In genomic region chr7:92691578-92691977, GRCh38 we compare ENCODE assay signal across 8 cellular contexts.
DNase-seq lines count a peak whose midpoint lies in the region; ATAC-seq and TF ChIP-seq lines count a peak whose summit lies in the region.

No MANE protein-coding gene starts in this region.

- peaks cover 84% of the 10 kb centered on the region for H3K36me3 Mint-ChIP-seq in stimulated activated effector memory CD8-positive, alpha-beta T cell treated with anti-CD3 and anti-CD28 coated beads, Interleukin-12 subunit alpha, Interleukin-12 subunit beta, amount 100 ng/mL, for 72 hours

- peak; percentile 71 for TF ChIP-seq CTCF in AG10803 (conservative IDR thresholded peaks at IDR 0.05; ENCODE audit: low read length)
- TF ChIP-seq CTCF in GM12873 (IDR thresholded peaks at IDR 0.05; ENCODE audit: insufficient read depth, low read depth, low read length, missing control alignments): peak; percentile 45
- peak; percentile 2; the same call in 1 of the 2 replicates for TF ChIP-seq CTCF in WI38 (IDR thresholded peaks at IDR 0.05; ENCODE audit: low read depth, low read length)
- peak; percentile 43 to 60 (median 51) for TF ChIP-seq CTCF in gastroesophageal sphincter (IDR thresholded peaks at IDR 0.05)

- WGBS in gastroesophageal sphincter (ENCODE audit: low coverage in 1 of 2), 2 donors: 36% methylated on average over 2 of the region's 2 CpGs

- H3K4me1 Mint-ChIP-seq in stimulated activated effector memory CD8-positive, alpha-beta T cell treated with anti-CD3 and anti-CD28 coated beads, Interleukin-12 subunit alpha, Interleukin-12 subunit beta, amount 100 ng/mL, for 72 hours: peaks cover 59% of the 10 kb centered on the region

- H3K4me1 ChIP-seq in gastroesophageal sphincter: peaks cover 0 to 39% (median 5%) of the 10 kb centered on the region in 3 donors

- no peak for TF ChIP-seq POLR2A in gastroesophageal sphincter (IDR thresholded peaks at IDR 0.05)

- peak overlapping the region; percentile 43 for H3K27ac Mint-ChIP-seq in stimulated activated effector memory CD8-positive, alpha-beta T cell treated with anti-CD3 and anti-CD28 coated beads, Interleukin-12 subunit alpha, Interleukin-12 subunit beta, amount 100 ng/mL, for 72 hours

- H3K27me3 ChIP-seq in gastroesophageal sphincter: no peaks in the 10 kb centered on the region

- no peak overlapping the region for H3K4me3 Mint-ChIP-seq in stimulated activated effector memory CD8-positive, alpha-beta T cell treated with anti-CD3 and anti-CD28 coated beads, Interleukin-12 subunit alpha, Interleukin-12 subunit beta, amount 100 ng/mL, for 72 hours

- H3K4me3 ChIP-seq in AG10803 (ENCODE audit: low read length) (no peak overlapping the region), WI38 (ENCODE audit: low read depth, low read length) (no peak overlapping the region), gastroesophageal sphincter (no peak overlapping the region)

- TF ChIP-seq EP300 in gastroesophageal sphincter (IDR thresholded peaks at IDR 0.05): no peak

- peaks cover 4% of the 10 kb centered on the region for H3K9me3 Mint-ChIP-seq in stimulated activated effector memory CD8-positive, alpha-beta T cell treated with anti-CD3 and anti-CD28 coated beads, Interleukin-12 subunit alpha, Interleukin-12 subunit beta, amount 100 ng/mL, for 72 hours

- H3K9me3 ChIP-seq in gastroesophageal sphincter: no peaks in the 10 kb centered on the region

- no peaks in the 10 kb centered on the region for H3K36me3 ChIP-seq in gastroesophageal sphincter

- ATAC-seq in HG02798 (IDR thresholded peaks at IDR 0.05; ENCODE audit: poor library complexity, unreplicated experiment) (peak; percentile 84), gastroesophageal sphincter (no peak)
- ATAC-seq in stimulated activated effector memory CD8-positive, alpha-beta T cell treated with anti-CD3 and anti-CD28 coated beads, Interleukin-12 subunit alpha, Interleukin-12 subunit beta, amount 100 ng/mL, for 72 hours: peak; percentile 83

- DNase-seq in AG10803 (ENCODE audit: low read depth): peak; percentile 64
- peak; percentile 32 for DNase-seq in NCI-H1436 treated with DMSO at 0.1 percent for 48 hours (lab: John Stamatoyannopoulos, UW)
- DNase-seq in stimulated activated effector memory CD8-positive, alpha-beta T cell treated with anti-CD3 and anti-CD28 coated beads, Interleukin-12 subunit alpha, Interleukin-12 subunit beta, amount 100 ng/mL, for 72 hours (ENCODE audit: low spot score in 2 of 2): no peak
- no peak for DNase-seq in activated CD4-positive, CD25-positive, alpha-beta regulatory T cell treated with anti-CD3 and anti-CD28 coated beads, Interleukin-2, amount 50 U/mL, for 72 hours

- H3K27ac ChIP-seq in gastroesophageal sphincter: peak overlapping the region in 1 of 4 donors; percentile 6

Comparison
In these comparisons a context has a peak if more than half of its experiments do, and no peak if none do; other contexts are left out.
1. DNase-seq: peak in AG10803 (single experiment) and NCI-H1436 treated with DMSO at 0.1 percent for 48 hours (single experiment); none in stimulated activated effector memory CD8-positive, alpha-beta T cell treated with anti-CD3 and anti-CD28 coated beads, Interleukin-12 subunit alpha, Interleukin-12 subunit beta, amount 100 ng/mL, for 72 hours (0 of 2) and activated CD4-positive, CD25-positive, alpha-beta regulatory T cell treated with anti-CD3 and anti-CD28 coated beads, Interleukin-2, amount 50 U/mL, for 72 hours (single experiment).
2. CTCF ChIP-seq: peak in every context shown above with its lines; median percentile 71 in AG10803; 51 in gastroesophageal sphincter; 45 in GM12873; 2 in WI38.